ENCODE assay signal across 8 cellular contexts in genomic region chr2:39778775-39779751, GRCh38. TPM values are rescaled to one million over a fixed set of nuclear protein-coding genes. Genes with fewer than 3 reads are reported as not detected.
DNase-seq lines count a peak whose midpoint lies in the region; ATAC-seq and TF ChIP-seq lines count a peak whose summit lies in the region.

Gene THUMPD2, minus strand, starts transcription at chr2:39779258. Its CDS starts 19 bp downstream, at chr2:39779239.

- peaks cover 40 to 59% (median 40%) of the 10 kb centered on the region in 3 donors for H3K4me1 Mint-ChIP-seq in naive B cell
- H3K4me1 Mint-ChIP-seq in stimulated activated naive B cell treated with anti-CD40 and anti-IgM and Interleukin-4, amounts not matched to agents 10 μg/mL and 1 μg/mL and 100 μg/mL, for 72 hours: peaks cover 27 to 54% of the 10 kb centered on the region in 2 donors

- H3K4me3 Mint-ChIP-seq in naive B cell: peak within 1 kb of the TSS; percentile 89 to 98 (median 96)
- H3K4me3 Mint-ChIP-seq in stimulated activated naive B cell treated with anti-CD40 and anti-IgM and Interleukin-4, amounts not matched to agents 10 μg/mL and 1 μg/mL and 100 μg/mL, for 72 hours: peak within 1 kb of the TSS; percentile 89 to 94

- H3K27me3 ChIP-seq in HUES48 (ENCODE audit: control insufficient read depth, insufficient read depth, low read length) (no peaks in the 10 kb centered on the region), Panc1 (ENCODE audit: control insufficient read depth, insufficient read depth, low read length) (no peaks in the 10 kb centered on the region)

- peak within 1 kb of the TSS; percentile 76 for H3K4me3 ChIP-seq in HUES48 (ENCODE audit: low read depth, low read length)
- H3K4me3 ChIP-seq in Panc1 (ENCODE audit: low read depth in 2 of 2, low read length in 2 of 2): peak within 1 kb of the TSS; percentile 69 to 88

- H3K27me3 Mint-ChIP-seq in naive B cell: no peaks in the 10 kb centered on the region
- no peaks in the 10 kb centered on the region for H3K27me3 Mint-ChIP-seq in stimulated activated naive B cell treated with anti-CD40 and anti-IgM and Interleukin-4, amounts not matched to agents 10 μg/mL and 1 μg/mL and 100 μg/mL, for 72 hours

- in situ Hi-C loops in Panc1 (cut with HindIII; ENCODE audit: low pct_unique_long_range_greater_than_20kb, low sequenced_read_pairs): no loop called here

- peaks cover 2% of the 10 kb centered on the region for H3K36me3 ChIP-seq in HUES48 (ENCODE audit: control insufficient read depth, insufficient read depth, low read length)
- peaks cover 4% of the 10 kb centered on the region for H3K36me3 ChIP-seq in Panc1 (ENCODE audit: control insufficient read depth, insufficient read depth, low read length)

- TF ChIP-seq CTCF in Panc1 (IDR thresholded peaks at IDR 0.05): no peak

- H3K27ac ChIP-seq in HUES48 (ENCODE audit: low read depth, low read length) (peak within 1 kb of the TSS; percentile 81), Panc1 (ENCODE audit: low read length) (peak within 1 kb of the TSS; percentile 95)

- H3K9me3 ChIP-seq in HUES48 (ENCODE audit: control insufficient read depth, insufficient read depth, low read length) (no peaks in the 10 kb centered on the region), Panc1 (ENCODE audit: control insufficient read depth, insufficient read depth, low read depth, low read length) (no peaks in the 10 kb centered on the region)

- POLR2A ChIA-PET in Panc1 (lab: Charles Lee): no interaction called here

- 0 out of 2 replicates have a peak, but pooled peaks cover 12% of the 10 kb centered on the region for H3K4me1 ChIP-seq in HUES48 (ENCODE audit: control insufficient read depth, insufficient read depth, low read length)
- peaks cover 17% of the 10 kb centered on the region for H3K4me1 ChIP-seq in Panc1 (ENCODE audit: control insufficient read depth, insufficient read depth, low read length)

- intact Hi-C loops in Panc1 (cut with micrococcal nuclease; ENCODE audit: unreplicated experiment): no loop called here

- peak; percentile 41 for DNase-seq in DMS 273 treated with DMSO at 0.1 percent for 48 hours (lab: John Stamatoyannopoulos, UW)
- DNase-seq in Panc1 (ENCODE audit: low read depth, low spot score): no peak
- peak; percentile 43 for DNase-seq in activated T-helper 1 cell treated with Interleukin-2 at 50 U/mL for 16 hours (ENCODE audit: low read depth)
- peak; percentile 72 for DNase-seq in fibroblast of gingiva (ENCODE audit: low read depth)
- DNase-seq in naive B cell: peak; percentile 50
- DNase-seq in stimulated activated naive B cell treated with anti-CD40 and anti-IgM and Interleukin-4, amounts not matched to agents 10 μg/mL and 1 μg/mL and 100 μg/mL, for 72 hours: peak; percentile 52

- peak within 1 kb of the TSS; percentile 94 for H3K9ac ChIP-seq in HUES48 (ENCODE audit: low read depth, low read length)

- ATAC-seq in GM21423 (IDR thresholded peaks at IDR 0.05; ENCODE audit: unreplicated experiment) (peak; percentile 81), Panc1 (peak; percentile 91), naive B cell (ENCODE audit: low read depth in 2 of 2) (peak; percentile 86)
- ATAC-seq in stimulated activated naive B cell treated with anti-CD40 and anti-IgM and Interleukin-4, amounts not matched to agents 10 μg/mL and 1 μg/mL and 100 μg/mL, for 72 hours (replicated peaks): peak; percentile 84 to 86

- BruUV-seq in Panc1 (replicated peaks; lab: Mats Ljungman, UMichigan): no TSS peak

- no peaks in the 10 kb centered on the region for H3K36me3 Mint-ChIP-seq in naive B cell
- peaks cover 0 to 3% of the 10 kb centered on the region in 2 donors for H3K36me3 Mint-ChIP-seq in stimulated activated naive B cell treated with anti-CD40 and anti-IgM and Interleukin-4, amounts not matched to agents 10 μg/mL and 1 μg/mL and 100 μg/mL, for 72 hours

- no peaks in the 10 kb centered on the region for H3K9me3 Mint-ChIP-seq in naive B cell
- H3K9me3 Mint-ChIP-seq in stimulated activated naive B cell treated with anti-CD40 and anti-IgM and Interleukin-4, amounts not matched to agents 10 μg/mL and 1 μg/mL and 100 μg/mL, for 72 hours: no peaks in the 10 kb centered on the region

- CTCF ChIA-PET in Panc1 (lab: Charles Lee): no interaction called here

- H3K27ac Mint-ChIP-seq in naive B cell: peak within 1 kb of the TSS; percentile 88 to 99 (median 95)
- peak within 1 kb of the TSS; percentile 95 for H3K27ac Mint-ChIP-seq in stimulated activated naive B cell treated with anti-CD40 and anti-IgM and Interleukin-4, amounts not matched to agents 10 μg/mL and 1 μg/mL and 100 μg/mL, for 72 hours

RNA-seq across cellular contexts. Expression of gene THUMPD2, which starts in this region (rescaled TPM):
- total RNA-seq in Panc1 (2021; ENCODE audit: unreplicated experiment): 13.7 TPM
- 6.4 TPM for polyA plus RNA-seq in Panc1 (2012; ENCODE audit: insufficient read length)
- polyA plus RNA-seq in naive B cell (ENCODE audit: low read depth in 6 of 6): 10 to 100 TPM in 2 of 6 donors, 1 to 10 TPM in 4; 5.2 to 15.2 (median 6.1) TPM
